ENCODE assay signal across 7 cellular contexts in the genomic region with DNA sequence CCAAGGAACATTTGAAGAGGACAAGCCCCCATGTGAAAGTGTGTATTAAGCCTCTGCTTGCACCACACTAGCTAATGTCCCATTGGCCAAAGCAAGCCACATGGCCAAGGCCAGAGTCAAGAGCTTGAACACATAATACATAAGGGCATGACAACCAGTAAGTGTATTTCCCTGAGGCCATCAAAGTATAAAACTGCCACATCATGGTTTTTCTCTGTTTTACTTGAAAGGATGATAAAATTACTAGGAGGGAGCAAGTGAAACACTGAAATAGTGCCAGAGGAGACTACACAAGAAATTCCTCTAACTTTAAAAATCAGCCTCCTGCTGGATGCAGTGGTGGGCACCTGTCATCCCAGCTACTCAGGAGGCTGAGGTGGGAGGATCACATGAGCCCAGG.
"Had no signal": no experiment of that assay in that cellular context is flagged by ENCODE, and none has a peak within 500 bp of the region (broad histone marks: within the 10 kb centered on the region; RNA-seq: fewer than 3 reads in every experiment).

No MANE protein-coding gene starts in this region.

- H3K4me3 ChIP-seq: GM23338 had no signal

- DNase-seq: H9, HCEC 1CT, KG1 had no signal

- ATAC-seq: GM23338 had no signal

- H3K4me2 ChIP-seq: GM23338 had no signal

- H2AFZ ChIP-seq: GM23338 had no signal

- FAIRE-seq: H1, H54, HTR-8/SVneo had no signal
